18 cellular contexts compared by ENCODE assay signal in the genomic region with DNA sequence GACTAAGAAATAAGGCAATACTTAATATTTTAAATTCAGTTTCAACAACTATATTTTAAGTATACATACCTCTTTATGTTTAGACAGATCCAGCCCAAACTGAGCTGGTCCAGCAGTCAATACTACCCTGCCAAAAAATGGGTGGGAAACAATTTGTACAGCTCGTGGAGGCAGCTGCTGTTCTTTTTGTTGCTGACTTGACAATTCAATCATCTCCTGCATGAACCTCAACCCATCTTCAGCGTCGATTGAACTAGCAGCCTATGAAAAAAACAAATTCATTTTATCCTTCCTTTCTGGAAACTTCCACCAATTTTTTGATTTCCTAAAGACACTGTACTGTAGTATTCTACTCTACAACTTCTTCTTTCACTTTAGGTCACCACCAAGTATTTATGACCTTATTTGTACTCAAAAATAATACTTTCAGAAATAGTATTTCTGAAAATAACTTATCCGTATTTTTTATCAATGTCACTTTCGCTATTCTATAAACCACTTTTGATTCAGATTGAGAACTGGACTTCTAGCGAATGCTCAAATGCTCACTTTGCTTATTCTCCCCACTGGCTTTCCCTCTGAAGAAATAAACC.
A peak's percentile ranks its signal among the peaks of the same experiment; 100 is the strongest.
DNase-seq lines count a peak whose midpoint lies in the region; ATAC-seq and TF ChIP-seq lines count a peak whose summit lies in the region.
"Had no signal": no experiment of that assay in that cellular context is flagged by ENCODE, and none has a peak within 500 bp of the region (broad histone marks: within the 10 kb centered on the region; RNA-seq: fewer than 3 reads in every experiment).

No MANE protein-coding gene starts in this region.

- no peaks in the 10 kb centered on the region for H4K20me1 ChIP-seq in OCI-LY3 (ENCODE audit: insufficient read depth, low read length)

- H3K9me3 ChIP-seq in OCI-LY3 (ENCODE audit: insufficient read depth, low read length), result no peaks in the 10 kb centered on the region
- H3K9me3 ChIP-seq: MG63 had no signal

- H3K4me2 ChIP-seq in OCI-LY3 (ENCODE audit: low read length), result peak overlapping the region; percentile 55

- H3K36me3 ChIP-seq in OCI-LY3 (replicated peaks; ENCODE audit: low read depth, low read length), result peaks cover 43% of the 10 kb centered on the region

- H3K27me3 Mint-ChIP-seq in memory B cell, result no peaks in the 10 kb centered on the region

- no peak for DNase-seq in memory B cell (ENCODE audit: low spot score in 2 of 2)
- DNase-seq in caudate nucleus (lab: John Stamatoyannopoulos, UW), result no peak
- DNase-seq in dedifferentiated amniotic fluid mesenchymal stem cell (ENCODE audit: extremely low spot score), result no peak
- DNase-seq: H7; Karpas-422; MG63; NCI-H1092; NCI-H1694 treated with DMSO at 0.1 percent for 48 hours; NCI-H345; NCI-H69; NK-92 treated with Interleukin-12 subunit alpha and Interleukin-12 subunit beta, amount 100 ng/mL, for 24 hours; PC-3 had no signal

- H3K9ac ChIP-seq in OCI-LY3 (ENCODE audit: low read length), result peak overlapping the region; percentile 18; the same call in 1 of the 2 replicates

- H3K27ac ChIP-seq in OCI-LY3 (ENCODE audit: low read length), result peak overlapping the region; percentile 73
- H3K27ac ChIP-seq in caudate nucleus (ENCODE audit: low read depth, low read length), result no peak overlapping the region
- H3K27ac ChIP-seq: RWPE1 had no signal

- peaks cover 15% of the 10 kb centered on the region for H3K4me1 ChIP-seq in OCI-LY3 (ENCODE audit: low read length)

- H2AFZ ChIP-seq in OCI-LY3 (ENCODE audit: low read depth, low read length), result no peak overlapping the region

- peak; percentile 70 for ATAC-seq in GM18868 (IDR thresholded peaks at IDR 0.05; ENCODE audit: unreplicated experiment)
- ATAC-seq in HG02759 (IDR thresholded peaks at IDR 0.05; ENCODE audit: unreplicated experiment), result peak; percentile 40
- ATAC-seq in memory B cell (ENCODE audit: low read depth), result no peak
- no peak for ATAC-seq in GM19397 (IDR thresholded peaks at IDR 0.05; ENCODE audit: unreplicated experiment)
- ATAC-seq: PC-3 had no signal

- no peaks in the 10 kb centered on the region for H3K9me3 Mint-ChIP-seq in memory B cell
- H3K9me3 Mint-ChIP-seq: T-helper 1 cell treated with Interleukin-12 subunit alpha and Interleukin-12 subunit beta and Interleukin-4 antibody, amounts not matched to agents 30 μg/mL and 1 μg/mL, for 36 hours had no signal

- peak overlapping the region; percentile 72 for H3K27ac Mint-ChIP-seq in memory B cell
- H3K27ac Mint-ChIP-seq: T-helper 1 cell treated with Interleukin-12 subunit alpha and Interleukin-12 subunit beta and Interleukin-4 antibody, amounts not matched to agents 30 μg/mL and 1 μg/mL, for 36 hours had no signal

- no peaks in the 10 kb centered on the region for H3K27me3 ChIP-seq in OCI-LY3 (ENCODE audit: low read depth, low read length)
- H3K27me3 ChIP-seq: MG63 had no signal

- no peaks in the 10 kb centered on the region for H3K79me2 ChIP-seq in OCI-LY3 (ENCODE audit: low read length)

- H3K4me3 ChIP-seq in OCI-LY3 (ENCODE audit: low read length), result peak overlapping the region; percentile 3; the same call in 1 of the 2 replicates
- H3K4me3 ChIP-seq: MG63 had no signal

- H3K4me3 Mint-ChIP-seq in memory B cell, result no peak overlapping the region
- H3K4me3 Mint-ChIP-seq: T-helper 1 cell treated with Interleukin-12 subunit alpha and Interleukin-12 subunit beta and Interleukin-4 antibody, amounts not matched to agents 30 μg/mL and 1 μg/mL, for 36 hours had no signal

- TF ChIP-seq CTCF in OCI-LY3 (IDR thresholded peaks at IDR 0.05; ENCODE audit: low read depth, low read length), result no peak

- H3K4me1 Mint-ChIP-seq in memory B cell, result peaks cover 4% of the 10 kb centered on the region

- peaks cover 37% of the 10 kb centered on the region for H3K36me3 Mint-ChIP-seq in memory B cell

Comparison
In these comparisons a context has a peak if more than half of its experiments do, and no peak if none do; other contexts are left out.
1. ATAC-seq: peak in GM18868 (single experiment) and HG02759 (single experiment); none in memory B cell (single experiment) and GM19397 (single experiment).